30 cellular contexts compared by ENCODE assay signal in the genomic region with DNA sequence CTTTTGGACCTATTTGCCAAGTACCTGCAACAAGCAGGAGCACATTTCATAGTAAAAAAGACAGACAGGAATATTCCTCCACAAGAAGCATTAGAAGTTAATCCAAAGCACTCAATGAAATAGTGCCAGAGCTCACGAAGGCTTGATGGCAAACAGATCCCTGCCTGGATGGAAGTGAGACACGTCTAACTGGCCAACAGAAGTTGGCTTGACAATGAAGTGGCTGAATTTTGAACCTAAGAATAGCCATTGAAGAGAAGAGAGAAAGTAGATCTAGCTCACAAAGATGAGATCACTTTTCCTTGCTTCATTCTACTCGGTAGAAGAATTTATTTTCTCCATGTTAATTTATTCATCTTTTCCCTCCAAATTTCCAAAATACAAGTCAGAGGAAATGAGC. TPM values are rescaled to one million over a fixed set of nuclear protein-coding genes. Genes with fewer than 3 reads are reported as not detected.
"Had no signal": no experiment of that assay in that cellular context is flagged by ENCODE, and none has a peak within 500 bp of the region (broad histone marks: within the 10 kb centered on the region; RNA-seq: fewer than 3 reads in every experiment).

No MANE protein-coding gene starts in this region.

- H3K4me1 Mint-ChIP-seq: brain had no signal

- H3K9me3 Mint-ChIP-seq: activated naive CD8-positive, alpha-beta T cell treated with anti-CD3 and anti-CD28 coated beads for 36 hours; brain; natural killer cell had no signal

- H3K4me3 ChIP-seq: adrenal gland, ascending aorta, esophagus squamous epithelium, lung, thyroid gland, upper lobe of left lung, vagina had no signal

- DNase-seq: activated CD4-positive, alpha-beta T cell treated with anti-CD3 and anti-CD28 coated beads for 4 hours; activated CD4-positive, alpha-beta T cell treated with anti-CD3 and anti-CD28 coated beads, Interleukin-2, amount 50 U/mL, for 4 hours; activated effector memory CD4-positive, alpha-beta T cell treated with Interleukin-2 at 50 U/mL for 16 hours; activated naive CD4-positive, alpha-beta T cell treated with Interleukin-2 at 50 U/mL for 16 hours; activated naive CD8-positive, alpha-beta T cell treated with anti-CD3 and anti-CD28 coated beads for 36 hours; activated T-cell treated with anti-CD3 and anti-CD28 coated beads for 4 hours; adrenal gland; central memory CD4-positive, alpha-beta T cell; dermis blood vessel endothelial cell; effector CD8-positive, alpha-beta T cell; esophagus squamous epithelium; glutamatergic neuron; mesendoderm; natural killer cell; posterior cingulate gyrus; stimulated activated CD4-positive, alpha-beta T cell treated with anti-CD3 and anti-CD28 coated beads, Interleukin-15, amount 100 ng/mL, for 24 hours; stimulated activated CD4-positive, alpha-beta T cell treated with anti-CD3 and anti-CD28 coated beads, Interleukin-2, amount 100 ng/mL, for 24 hours; stimulated activated naive CD4-positive, alpha-beta T cell treated with Interleukin-2 at 50 U/mL for 16 hours; thyroid gland; upper lobe of left lung had no signal

- H3K27ac Mint-ChIP-seq: activated naive CD8-positive, alpha-beta T cell treated with anti-CD3 and anti-CD28 coated beads for 36 hours; natural killer cell had no signal

- H3K27ac ChIP-seq: adrenal gland, ascending aorta, epithelial cell of prostate, esophagus squamous epithelium, thyroid gland, upper lobe of left lung, vagina had no signal

- H3K27me3 ChIP-seq: adrenal gland, ascending aorta, esophagus squamous epithelium, thyroid gland, upper lobe of left lung, vagina had no signal

- H3K27me3 Mint-ChIP-seq: activated naive CD8-positive, alpha-beta T cell treated with anti-CD3 and anti-CD28 coated beads for 36 hours; brain had no signal

- H3K4me3 Mint-ChIP-seq: activated naive CD8-positive, alpha-beta T cell treated with anti-CD3 and anti-CD28 coated beads for 36 hours; brain; natural killer cell had no signal

RNA-seq across cellular contexts. Expression of a gene that starts 30.6 kb away (rescaled TPM):
- total RNA-seq: esophagus squamous epithelium, frontal cortex, kidney epithelial cell had no signal

RNA-seq across cellular contexts. Expression of a gene that starts 38.4 kb away (rescaled TPM):
- total RNA-seq: activated naive CD8-positive, alpha-beta T cell treated with anti-CD3 and anti-CD28 coated beads for 36 hours; dermis blood vessel endothelial cell; esophagus squamous epithelium; frontal cortex; kidney epithelial cell; mononuclear cell; natural killer cell; osteoblast; T-helper 1 cell treated with Interleukin-12 subunit alpha and Interleukin-12 subunit beta and Interleukin-4 antibody, amounts not matched to agents 30 ng/mL and 1 ng/mL, for 36 hours; thyroid gland; vagina had no signal

RNA-seq across cellular contexts. Expression of a gene that starts 45.0 kb away (rescaled TPM):
- total RNA-seq: activated naive CD8-positive, alpha-beta T cell treated with anti-CD3 and anti-CD28 coated beads for 36 hours; adrenal gland; dermis blood vessel endothelial cell; esophagus squamous epithelium; frontal cortex; kidney epithelial cell; lung; mononuclear cell; natural killer cell; osteoblast; T-helper 1 cell treated with Interleukin-12 subunit alpha and Interleukin-12 subunit beta and Interleukin-4 antibody, amounts not matched to agents 30 ng/mL and 1 ng/mL, for 36 hours; thyroid gland; upper lobe of left lung; vagina had no signal
